Comparison of ENCODE assay signal across 9 cellular contexts in the genomic region with DNA sequence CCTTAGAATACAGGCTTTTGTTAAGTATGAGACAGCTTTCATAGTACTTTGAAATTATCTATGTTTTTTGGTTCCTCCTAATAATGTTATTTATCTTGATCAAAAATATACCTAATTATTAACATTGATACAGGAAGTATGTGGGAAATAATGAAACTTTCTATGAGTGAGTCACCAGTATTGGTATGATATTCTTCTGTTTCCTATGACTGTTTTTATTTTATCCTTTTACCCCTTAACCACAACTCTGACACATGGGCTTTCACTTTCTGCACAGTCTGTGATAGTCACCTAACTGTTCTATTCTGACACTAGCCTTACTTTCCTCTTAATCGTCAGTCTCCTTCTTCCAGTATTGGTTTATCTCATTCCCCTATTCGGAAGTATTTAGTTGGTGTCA.
DNase-seq lines count a peak whose midpoint lies in the region; ATAC-seq and TF ChIP-seq lines count a peak whose summit lies in the region.
"Had no signal": no experiment of that assay in that cellular context is flagged by ENCODE, and none has a peak within 500 bp of the region (broad histone marks: within the 10 kb centered on the region; RNA-seq: fewer than 3 reads in every experiment).

No MANE protein-coding gene starts in this region.

- H3K79me2 ChIP-seq in OCI-LY3 (ENCODE audit: low read length), result peaks cover 10% of the 10 kb centered on the region

- DNase-seq in NK-92 treated with Interleukin-12 subunit alpha and Interleukin-12 subunit beta, amount 100 ng/mL, for 24 hours (lab: John Stamatoyannopoulos, UW), result peak; percentile 6
- DNase-seq in NK-92 (lab: John Stamatoyannopoulos, UW; ENCODE audit: unreplicated experiment), result no peak
- DNase-seq in epithelial cell of prostate (ENCODE audit: low read depth, low spot score), result peak; percentile 26
- DNase-seq in retina, result no peak
- no peak for DNase-seq in NCI-H146 treated with DMSO at 0.1 percent for 48 hours (lab: John Stamatoyannopoulos, UW; ENCODE audit: unreplicated experiment)
- no peak for DNase-seq in NCI-H1694 treated with DMSO at 0.1 percent for 48 hours (lab: John Stamatoyannopoulos, UW)

- no peaks in the 10 kb centered on the region for H3K9me3 ChIP-seq in OCI-LY3 (ENCODE audit: insufficient read depth, low read length)

- TF ChIP-seq CTCF in OCI-LY3 (IDR thresholded peaks at IDR 0.05; ENCODE audit: low read depth, low read length), result no peak

- no peak overlapping the region for H3K9ac ChIP-seq in OCI-LY3 (ENCODE audit: low read length)

- H3K36me3 ChIP-seq in OCI-LY3 (replicated peaks; ENCODE audit: low read depth, low read length), result no peaks in the 10 kb centered on the region

- H3K27ac ChIP-seq in OCI-LY3 (ENCODE audit: low read length) (no peak overlapping the region; the same call in 1 of the 2 replicates), epithelial cell of prostate (no peak overlapping the region)
- H3K27ac ChIP-seq: 22Rv1 had no signal

- H2AFZ ChIP-seq in OCI-LY3 (ENCODE audit: low read depth, low read length), result no peak overlapping the region

- peaks cover 30% of the 10 kb centered on the region for H3K4me1 ChIP-seq in OCI-LY3 (ENCODE audit: low read length)

- peaks cover 7% of the 10 kb centered on the region for H4K20me1 ChIP-seq in OCI-LY3 (ENCODE audit: insufficient read depth, low read length)

- H3K4me3 ChIP-seq in OCI-LY3 (ENCODE audit: low read length), result peak overlapping the region; percentile 31; the same call in 1 of the 2 replicates

- H3K4me2 ChIP-seq in OCI-LY3 (ENCODE audit: low read length), result peak overlapping the region; percentile 62

- H3K27me3 ChIP-seq in OCI-LY3 (ENCODE audit: low read depth, low read length), result no peaks in the 10 kb centered on the region

- peak; percentile 35 for ATAC-seq in HG02763 (IDR thresholded peaks at IDR 0.05; ENCODE audit: unreplicated experiment)

Comparison
In these comparisons a context has a peak if more than half of its experiments do, and no peak if none do; other contexts are left out.
1. DNase-seq: peak in NK-92 treated with Interleukin-12 subunit alpha and Interleukin-12 subunit beta, amount 100 ng/mL, for 24 hours (single experiment) and epithelial cell of prostate (single experiment); none in NK-92 (single experiment), retina (single experiment), NCI-H146 treated with DMSO at 0.1 percent for 48 hours (single experiment) and NCI-H1694 treated with DMSO at 0.1 percent for 48 hours (single experiment).